9 cellular contexts compared by ENCODE assay signal in genomic region chr3:20056727-20057611, GRCh38. TPM values are rescaled to one million over a fixed set of nuclear protein-coding genes. Genes with fewer than 3 reads are reported as not detected.
DNase-seq lines count a peak whose midpoint lies in the region; ATAC-seq and TF ChIP-seq lines count a peak whose summit lies in the region.
"Had no signal": no experiment of that assay in that cellular context is flagged by ENCODE, and none has a peak within 500 bp of the region (broad histone marks: within the 10 kb centered on the region; RNA-seq: fewer than 3 reads in every experiment).

No MANE protein-coding gene starts in this region.

- H3K27ac ChIP-seq in OCI-LY1 (ENCODE audit: low read depth, low read length, poor library complexity, severe bottlenecking) (peak overlapping the region; percentile 60), skeletal muscle tissue (ENCODE audit: low read depth, low read length) (peak overlapping the region; percentile 75)

- peaks cover 42% of the 10 kb centered on the region for H3K4me1 ChIP-seq in OCI-LY1 (ENCODE audit: insufficient read depth, low read length, severe bottlenecking)
- peaks cover 33 to 47% (median 38%) of the 10 kb centered on the region in 3 donors for H3K4me1 ChIP-seq in skeletal muscle tissue (ENCODE audit: control insufficient read depth in 3 of 3, insufficient read depth in 3 of 3, low read length in 3 of 3)

- peaks cover 40% of the 10 kb centered on the region for H3K79me2 ChIP-seq in OCI-LY1 (ENCODE audit: insufficient read depth, low read length)

- no peak overlapping the region for H3K4me3 Mint-ChIP-seq in progenitor cell of endocrine pancreas (ENCODE audit: low read depth)
- H3K4me3 Mint-ChIP-seq: activated naive CD4-positive, alpha-beta T cell treated with anti-CD3 and anti-CD28 coated beads, Interleukin-2, amount 50 U/mL, for 24 hours had no signal

- H3K9me3 ChIP-seq in OCI-LY1 (ENCODE audit: low read length) (no peaks in the 10 kb centered on the region), skeletal muscle tissue (ENCODE audit: control insufficient read depth in 3 of 3, low read length in 3 of 3) (no peaks in the 10 kb centered on the region)

- no peaks in the 10 kb centered on the region for H4K20me1 ChIP-seq in OCI-LY1 (ENCODE audit: insufficient read depth, low read length)

- no peak overlapping the region for H3K4me3 ChIP-seq in AG10803 (ENCODE audit: low read length)
- no peak overlapping the region for H3K4me3 ChIP-seq in OCI-LY1 (ENCODE audit: low read depth, low read length, poor library complexity, severe bottlenecking)
- no peak overlapping the region for H3K4me3 ChIP-seq in skeletal muscle tissue (ENCODE audit: low read length in 3 of 3)

- no peaks in the 10 kb centered on the region for H3K4me1 Mint-ChIP-seq in progenitor cell of endocrine pancreas (ENCODE audit: low read depth)

- no peaks in the 10 kb centered on the region for H3K36me3 Mint-ChIP-seq in progenitor cell of endocrine pancreas (ENCODE audit: insufficient read depth)

- H3K9me2 ChIP-seq in OCI-LY1 (ENCODE audit: low read depth, low read length), result no peaks in the 10 kb centered on the region

- H3K27me3 ChIP-seq in OCI-LY1 (ENCODE audit: insufficient read depth, low read length) (no peaks in the 10 kb centered on the region), skeletal muscle tissue (ENCODE audit: control insufficient read depth in 3 of 3, insufficient read depth in 3 of 3, low read length in 3 of 3) (no peaks in the 10 kb centered on the region)

- H2AFZ ChIP-seq in OCI-LY1 (ENCODE audit: low read length), result no peak overlapping the region

- peak; percentile 54 for ATAC-seq in GM21360 (IDR thresholded peaks at IDR 0.05; ENCODE audit: unreplicated experiment)

- H3K36me3 ChIP-seq in OCI-LY1 (ENCODE audit: insufficient read depth, low read length) (no peaks in the 10 kb centered on the region), skeletal muscle tissue (ENCODE audit: control insufficient read depth in 3 of 3, insufficient read depth in 3 of 3, low read length in 3 of 3) (no peaks in the 10 kb centered on the region)

- H3K4me2 ChIP-seq in OCI-LY1 (ENCODE audit: low read length), result no peak overlapping the region

- no peak for TF ChIP-seq CTCF in AG10803 (conservative IDR thresholded peaks at IDR 0.05; ENCODE audit: low read length)
- no peak for TF ChIP-seq CTCF in OCI-LY1 (IDR thresholded peaks at IDR 0.05; ENCODE audit: low read length)
- no peak for TF ChIP-seq CTCF in progenitor cell of endocrine pancreas (IDR thresholded peaks at IDR 0.05; ENCODE audit: unreplicated experiment)

- 0 out of 2 replicates have a peak, but pooled peaks cover 6% of the 10 kb centered on the region for H3F3A ChIP-seq in OCI-LY1 (ENCODE audit: insufficient read depth, low read length)

- H3K9ac ChIP-seq in OCI-LY1 (ENCODE audit: low read length), result no peak overlapping the region
- H3K9ac ChIP-seq in skeletal muscle tissue (ENCODE audit: low read depth in 1 of 3, low read length in 3 of 3), result peak overlapping the region in 1 of 3 donors; percentile 9

- no peaks in the 10 kb centered on the region for H3K27me3 Mint-ChIP-seq in progenitor cell of endocrine pancreas
- H3K27me3 Mint-ChIP-seq: activated naive CD4-positive, alpha-beta T cell treated with anti-CD3 and anti-CD28 coated beads, Interleukin-2, amount 50 U/mL, for 24 hours had no signal

- no peak overlapping the region for H3K27ac Mint-ChIP-seq in progenitor cell of endocrine pancreas
- H3K27ac Mint-ChIP-seq: activated naive CD4-positive, alpha-beta T cell treated with anti-CD3 and anti-CD28 coated beads, Interleukin-2, amount 50 U/mL, for 24 hours had no signal

- DNase-seq in AG10803 (ENCODE audit: low read depth) (peak; percentile 78), fibroblast of peridontal ligament (ENCODE audit: extremely low read depth) (peak; percentile 28), progenitor cell of endocrine pancreas (ENCODE audit: low spot score, unreplicated experiment) (no peak), NCI-H2029 (lab: John Stamatoyannopoulos, UW) (no peak), NOMO-1 treated with dmso at 0.1 percent for 144 hours (lab: John Stamatoyannopoulos, UW; ENCODE audit: unreplicated experiment) (no peak)

- peaks cover 3% of the 10 kb centered on the region for H3K9me3 Mint-ChIP-seq in progenitor cell of endocrine pancreas (ENCODE audit: low read depth)
- H3K9me3 Mint-ChIP-seq: activated naive CD4-positive, alpha-beta T cell treated with anti-CD3 and anti-CD28 coated beads, Interleukin-2, amount 50 U/mL, for 24 hours had no signal

RNA-seq across cellular contexts. Expression of gene KAT2B, which starts 16.7 kb away (rescaled TPM):
- total RNA-seq in skeletal muscle tissue (8.4 TPM), progenitor cell of endocrine pancreas (12.9 and 17.1 TPM in 2 replicates)

RNA-seq across cellular contexts. Expression of gene PP2D1, which starts 44.9 kb away (rescaled TPM):
- total RNA-seq in skeletal muscle tissue, result not detected
- total RNA-seq in progenitor cell of endocrine pancreas, result not detected in 2 replicates

Comparison
In these comparisons a context has a peak if more than half of its experiments do, and no peak if none do; other contexts are left out.
1. DNase-seq: peak in AG10803 (single experiment) and fibroblast of peridontal ligament (single experiment); none in progenitor cell of endocrine pancreas (single experiment), NCI-H2029 (single experiment) and NOMO-1 treated with dmso at 0.1 percent for 144 hours (single experiment).